ENCODE assay signal across 1 cellular context in genomic region chr22:22730655-22731373, GRCh38.
TF ChIP-seq lines count a peak whose summit lies in the region.

No MANE protein-coding gene starts in this region.

TF ChIP-seq in K562, 482 proteins besides CTCF, POLR2A, EP300 and RAD21 (continued from another document):
- TF ChIP-seq ZNF609 (CRISPR knock-in tag; IDR thresholded peaks at IDR 0.05; ENCODE audit: borderline replicate concordance) (0 out of 2 replicates have a peak, but pooled peaks have one; percentile 31), ZNF12 (CRISPR knock-in tag; IDR thresholded peaks at IDR 0.05) (0 out of 2 replicates have a peak, but pooled peaks have one; percentile 55), GTF2F1 (IDR thresholded peaks at IDR 0.05; ENCODE audit: low read depth, low read length) (no peak), XRCC3 (IDR thresholded peaks at IDR 0.05) (no peak), U2AF1 (optimal IDR thresholded peaks at IDR 0.05; ENCODE audit: low read depth, low read length) (no peak), RBM17 (IDR thresholded peaks at IDR 0.05; ENCODE audit: borderline replicate concordance, low read depth, low read length) (no peak), TEAD4 (IDR thresholded peaks at IDR 0.05; ENCODE audit: low read length) (0 out of 2 replicates have a peak, but pooled peaks have one; percentile 11), TEAD4 (CRISPR knock-in tag; IDR thresholded peaks at IDR 0.05; ENCODE audit: borderline replicate concordance) (peak; percentile 79; the same call in 1 of the 2 replicates), ARID3B (CRISPR knock-in tag; IDR thresholded peaks at IDR 0.05; ENCODE audit: borderline replicate concordance) (no peak), FOXO4 (CRISPR knock-in tag; IDR thresholded peaks at IDR 0.05) (no peak), ELF2 (CRISPR knock-in tag; IDR thresholded peaks at IDR 0.05) (no peak), RBFOX2 (IDR thresholded peaks at IDR 0.05; ENCODE audit: low read depth, low read length) (no peak), E2F4 (CRISPR knock-in tag; IDR thresholded peaks at IDR 0.05; ENCODE audit: low read depth) (0 out of 2 replicates have a peak, but pooled peaks have one; percentile 65), NR2C2 (CRISPR knock-in tag; IDR thresholded peaks at IDR 0.05) (peak; percentile 43; the same call in 1 of the 2 replicates), NR2C2 (tag; IDR thresholded peaks at IDR 0.05) (no peak), STAG1 (CRISPR knock-in tag; IDR thresholded peaks at IDR 0.05; ENCODE audit: borderline replicate concordance) (peak; percentile 37), IRF2 (CRISPR knock-in tag; IDR thresholded peaks at IDR 0.05) (0 out of 2 replicates have a peak, but pooled peaks have one; percentile 6), E2F1 (CRISPR knock-in tag; IDR thresholded peaks at IDR 0.05) (0 out of 2 replicates have a peak, but pooled peaks have one; percentile 4), NELFE (IDR thresholded peaks at IDR 0.05; ENCODE audit: insufficient read depth, insufficient read length) (no peak), BRCA1 (IDR thresholded peaks at IDR 0.05) (no peak), BRCA1 (CRISPR knock-in tag; IDR thresholded peaks at IDR 0.05) (0 out of 2 replicates have a peak, but pooled peaks have one; percentile 53)
